ENCODE assay signal across 31 cellular contexts in the genomic region with DNA sequence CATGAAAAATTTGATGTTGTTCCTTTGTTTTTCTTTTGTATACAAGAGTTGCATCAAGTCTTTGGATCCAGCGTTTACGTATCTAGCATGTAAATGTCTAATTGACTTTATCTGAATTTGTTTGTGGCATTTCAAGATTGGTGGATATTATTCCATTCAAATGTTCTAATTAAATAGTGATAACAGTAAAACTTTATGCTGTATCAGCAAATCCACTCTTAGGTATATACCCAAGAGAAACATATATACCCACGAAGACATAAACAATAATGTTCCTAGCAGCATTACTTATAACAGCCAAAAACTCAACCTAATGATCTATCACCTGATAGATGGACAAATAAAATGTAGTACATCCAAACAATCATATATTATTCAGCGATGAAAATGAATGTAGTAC.
"Had no signal": no experiment of that assay in that cellular context is flagged by ENCODE, and none has a peak within 500 bp of the region (broad histone marks: within the 10 kb centered on the region; RNA-seq: fewer than 3 reads in every experiment).

No MANE protein-coding gene starts in this region.

- H3K4me1 Mint-ChIP-seq: naive thymus-derived CD8-positive, alpha-beta T cell; nephron; neural progenitor cell; stimulated activated memory B cell treated with anti-CD40 and anti-IgM and Interleukin-4, amounts not matched to agents 10 μg/mL and 1 μg/mL and 100 μg/mL, for 72 hours; stimulated activated naive CD8-positive, alpha-beta T cell treated with anti-CD3 and anti-CD28 coated beads, Interleukin-15, amount 100 ng/mL, for 72 hours had no signal

- H3K4me1 ChIP-seq: neural progenitor cell, parathyroid adenoma, psoas muscle, spleen, suprapubic skin, testis, tibial artery, transverse colon, upper lobe of right lung, uterus had no signal

- H3K36me3 Mint-ChIP-seq: naive thymus-derived CD8-positive, alpha-beta T cell; neural progenitor cell; stimulated activated memory B cell treated with anti-CD40 and anti-IgM and Interleukin-4, amounts not matched to agents 10 μg/mL and 1 μg/mL and 100 μg/mL, for 72 hours; type B pancreatic cell had no signal

- H3K27me3 Mint-ChIP-seq: naive thymus-derived CD8-positive, alpha-beta T cell; progenitor cell of endocrine pancreas; stimulated activated memory B cell treated with anti-CD40 and anti-IgM and Interleukin-4, amounts not matched to agents 10 μg/mL and 1 μg/mL and 100 μg/mL, for 72 hours; stimulated activated naive CD8-positive, alpha-beta T cell treated with anti-CD3 and anti-CD28 coated beads, Interleukin-15, amount 100 ng/mL, for 72 hours; type B pancreatic cell had no signal

- DNase-seq: naive thymus-derived CD8-positive, alpha-beta T cell; occipital lobe; ovary; posterior cingulate gyrus; psoas muscle; right cardiac atrium; spleen; stimulated activated CD4-positive, alpha-beta T cell treated with anti-CD3 and anti-CD28 coated beads, Interleukin-12 subunit alpha, Interleukin-12 subunit beta, amount 100 ng/mL, for 4 hours; stimulated activated CD4-positive, alpha-beta T cell treated with anti-CD3 and anti-CD28 coated beads, Interleukin-1b, Interleukin-23, amount 100 ng/mL, for 48 hours; stimulated activated CD4-positive, alpha-beta T cell treated with anti-CD3 and anti-CD28 coated beads, Interleukin-4, amount 100 ng/mL, for 1 hour; stimulated activated CD4-positive, alpha-beta T cell treated with anti-CD3 and anti-CD28 coated beads, Interleukin-4, amount 100 ng/mL, for 4 hours; stimulated activated CD8-positive, alpha-beta memory T cell treated with anti-CD3 and anti-CD28 coated beads, Interleukin-4, amount 100 ng/mL, for 48 hours; stimulated activated naive CD4-positive, alpha-beta T cell; stimulated activated naive CD8-positive, alpha-beta T cell treated with anti-CD3 and anti-CD28 coated beads, Interleukin-15, amount 100 ng/mL, for 72 hours; stimulated activated naive CD8-positive, alpha-beta T cell treated with anti-CD3 and anti-CD28 coated beads, Interleukin-15, Interleukin-2, amounts not matched to agents 100 U/mL and 50 U/mL, for 24 hours; substantia nigra; testis; tibial artery; transverse colon; upper lobe of right lung; uterus had no signal

- H3K27ac Mint-ChIP-seq: naive thymus-derived CD8-positive, alpha-beta T cell; nephron; neural progenitor cell; progenitor cell of endocrine pancreas; stimulated activated memory B cell treated with anti-CD40 and anti-IgM and Interleukin-4, amounts not matched to agents 10 μg/mL and 1 μg/mL and 100 μg/mL, for 72 hours; stimulated activated naive CD8-positive, alpha-beta T cell treated with anti-CD3 and anti-CD28 coated beads, Interleukin-15, amount 100 ng/mL, for 72 hours; type B pancreatic cell had no signal

- H3K4me2 ChIP-seq: neural progenitor cell, smooth muscle cell had no signal

- H3K9me3 ChIP-seq: ovary, psoas muscle, spleen, suprapubic skin, testis, tibial artery, transverse colon, upper lobe of right lung, uterus had no signal

- H2AFZ ChIP-seq: neural progenitor cell, parathyroid adenoma had no signal

- H3K9ac ChIP-seq: neural progenitor cell, parathyroid adenoma had no signal

- H3K9me3 Mint-ChIP-seq: nephron, neural progenitor cell, type B pancreatic cell had no signal

- H3K27ac ChIP-seq: neural progenitor cell, ovary, parathyroid adenoma, psoas muscle, skin epidermis, spleen, suprapubic skin, testis, tibial artery, transverse colon, upper lobe of right lung, uterus had no signal

- H3K4me3 Mint-ChIP-seq: naive thymus-derived CD8-positive, alpha-beta T cell; nephron; neural progenitor cell; stimulated activated memory B cell treated with anti-CD40 and anti-IgM and Interleukin-4, amounts not matched to agents 10 μg/mL and 1 μg/mL and 100 μg/mL, for 72 hours; stimulated activated naive CD8-positive, alpha-beta T cell treated with anti-CD3 and anti-CD28 coated beads, Interleukin-15, amount 100 ng/mL, for 72 hours; type B pancreatic cell had no signal

- H3K4me3 ChIP-seq: neural progenitor cell, ovary, psoas muscle, skin epidermis, smooth muscle cell, spleen, suprapubic skin, testis, tibial artery, transverse colon, upper lobe of right lung, uterus had no signal

- H3K36me3 ChIP-seq: neural progenitor cell, ovary, spleen, suprapubic skin, tibial artery, transverse colon, upper lobe of right lung, uterus had no signal

- H3K79me2 ChIP-seq: parathyroid adenoma had no signal

- H3K27me3 ChIP-seq: neural progenitor cell, ovary, spleen, suprapubic skin, testis, tibial artery, transverse colon, upper lobe of right lung, uterus had no signal

- ATAC-seq: naive thymus-derived CD8-positive, alpha-beta T cell; psoas muscle; right cardiac atrium; sciatic nerve; stimulated activated memory B cell treated with anti-CD40 and anti-IgM and Interleukin-4, amounts not matched to agents 10 μg/mL and 1 μg/mL and 100 μg/mL, for 72 hours; stimulated activated naive CD8-positive, alpha-beta T cell treated with anti-CD3 and anti-CD28 coated beads, Interleukin-15, amount 100 ng/mL, for 72 hours; stimulated activated naive CD8-positive, alpha-beta T cell treated with anti-CD3 and anti-CD28 coated beads, Interleukin-15, Interleukin-2, amounts not matched to agents 100 U/mL and 50 U/mL, for 24 hours; upper lobe of right lung had no signal
